25 cellular contexts compared by ENCODE assay signal in the genomic region with DNA sequence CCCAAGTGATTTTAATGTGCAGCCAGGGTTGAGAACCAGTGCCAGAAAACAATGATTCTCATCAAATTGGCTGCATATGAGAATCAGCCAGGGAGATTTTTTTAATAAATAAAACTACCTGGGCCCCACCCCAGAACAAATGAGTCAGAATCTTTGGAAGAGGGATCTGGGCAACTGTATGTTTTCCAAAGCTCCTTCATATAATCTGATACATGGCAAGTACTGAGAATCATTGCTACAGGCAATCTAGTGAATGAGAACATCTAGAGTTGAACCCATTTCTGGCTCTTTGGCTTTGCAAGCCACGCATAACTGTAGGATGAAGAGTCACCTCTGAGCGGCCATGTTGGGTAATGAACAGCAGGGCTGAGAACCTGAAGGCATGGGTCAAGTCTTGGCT. TPM values are rescaled to one million over a fixed set of nuclear protein-coding genes. Genes with fewer than 3 reads are reported as not detected.
"Had no signal": no experiment of that assay in that cellular context is flagged by ENCODE, and none has a peak within 500 bp of the region (broad histone marks: within the 10 kb centered on the region; RNA-seq: fewer than 3 reads in every experiment).

No MANE protein-coding gene starts in this region.

- FAIRE-seq: islet of Langerhans, urothelium cell line had no signal

- H3K27me3 ChIP-seq: ovary, right atrium auricular region, right lobe of liver, stomach, tibial artery had no signal

- H3K4me2 ChIP-seq: smooth muscle cell had no signal

- H3K27ac ChIP-seq: left ventricle myocardium inferior, ovary, right atrium auricular region, right lobe of liver, stomach, thoracic aorta, tibial artery, upper lobe of right lung had no signal

- H3K4me1 ChIP-seq: left ventricle myocardium inferior, right atrium auricular region, right lobe of liver, stomach, tibial artery, upper lobe of right lung had no signal

- DNase-seq: hypothalamus; immature natural killer cell; left ventricle myocardium inferior; midbrain; mucosa of descending colon; naive thymus-derived CD4-positive, alpha-beta T cell; ovary; right lobe of liver; stimulated activated CD4-positive, alpha-beta T cell treated with anti-CD3 and anti-CD28 coated beads, Interleukin-1b, Interleukin-23, amount 100 ng/mL, for 48 hours; stimulated activated CD4-positive, alpha-beta T cell treated with anti-CD3 and anti-CD28 coated beads, Interleukin-2, amount 100 ng/mL, for 48 hours; stimulated activated CD4-positive, alpha-beta T cell treated with anti-CD3 and anti-CD28 coated beads, Interleukin-4, amount 100 ng/mL, for 4 hours; stimulated activated CD8-positive, alpha-beta memory T cell treated with anti-CD3 and anti-CD28 coated beads, Interleukin-4, amount 100 ng/mL, for 48 hours; stimulated activated naive B cell treated with anti-CD40 and anti-IgM and Interleukin-4, amounts not matched to agents 10 μg/mL and 1 μg/mL and 100 μg/mL, for 72 hours; stimulated activated naive CD8-positive, alpha-beta T cell treated with anti-CD3 and anti-CD28 coated beads, Interleukin-15, Interleukin-2, amounts not matched to agents 100 U/mL and 50 U/mL, for 24 hours; stomach; tibial artery; trophoblast cell; upper lobe of right lung had no signal

- ATAC-seq: mucosa of descending colon; naive thymus-derived CD4-positive, alpha-beta T cell; natural killer cell treated with Interleukin-12 subunit alpha and Interleukin-12 subunit beta and Interleukin-15 and Interleukin-18, amount 100 ng/mL, for 72 hours; right lobe of liver; stimulated activated naive B cell treated with anti-CD40 and anti-IgM and Interleukin-4, amounts not matched to agents 10 μg/mL and 1 μg/mL and 100 μg/mL, for 72 hours; stimulated activated naive CD8-positive, alpha-beta T cell treated with anti-CD3 and anti-CD28 coated beads, Interleukin-15, Interleukin-2, amounts not matched to agents 100 U/mL and 50 U/mL, for 24 hours; upper lobe of right lung had no signal

- H3K9me3 ChIP-seq: left ventricle myocardium inferior, mucosa of descending colon, ovary, right atrium auricular region, right lobe of liver, stomach, thoracic aorta, tibial artery, upper lobe of right lung had no signal

- H3K36me3 ChIP-seq: left ventricle myocardium inferior, ovary, right atrium auricular region, right lobe of liver, stomach, thoracic aorta, tibial artery, upper lobe of right lung had no signal

- H3K4me3 ChIP-seq: left ventricle myocardium inferior, lung, mucosa of descending colon, ovary, right atrium auricular region, right lobe of liver, smooth muscle cell, stomach, thoracic aorta, tibial artery, upper lobe of right lung had no signal

RNA-seq across cellular contexts. Expression of gene DSP, which starts 26.1 kb away (rescaled TPM):
- total RNA-seq: natural killer cell treated with Interleukin-12 subunit alpha and Interleukin-12 subunit beta and Interleukin-15 and Interleukin-18, amount 100 ng/mL, for 72 hours had no signal
- polyA plus RNA-seq: immature natural killer cell had no signal
